8 cellular contexts compared by ENCODE assay signal in genomic region chr3:127690823-127691452, GRCh38. TPM values are rescaled to one million over a fixed set of nuclear protein-coding genes. Genes with fewer than 3 reads are reported as not detected.
DNase-seq lines count a peak whose midpoint lies in the region; ATAC-seq and TF ChIP-seq lines count a peak whose summit lies in the region.

No MANE protein-coding gene starts in this region.

- no peaks in the 10 kb centered on the region for H3K27me3 ChIP-seq in foreskin keratinocyte

- TF ChIP-seq CTCF in CD14-positive monocyte (IDR thresholded peaks at IDR 0.05) (peak; percentile 48), foreskin keratinocyte (conservative IDR thresholded peaks at IDR 0.05) (peak; percentile 79)

- H3K36me3 Mint-ChIP-seq in CD14-positive monocyte, result no peaks in the 10 kb centered on the region

- ATAC-seq in foreskin keratinocyte (peak; percentile 83), sciatic nerve (peak; percentile 82), HG02870 (IDR thresholded peaks at IDR 0.05; ENCODE audit: unreplicated experiment) (no peak), GM18511 (IDR thresholded peaks at IDR 0.05; ENCODE audit: unreplicated experiment) (no peak), GM19324 (IDR thresholded peaks at IDR 0.05; ENCODE audit: low FRiP score, unreplicated experiment) (no peak)

- peaks cover 2% of the 10 kb centered on the region for H3K4me1 Mint-ChIP-seq in CD14-positive monocyte

- peaks cover 16% of the 10 kb centered on the region for H3K4me1 ChIP-seq in foreskin keratinocyte

- peaks cover 0 to 1% (median 1%) of the 10 kb centered on the region in 3 donors for H3K27me3 Mint-ChIP-seq in CD14-positive monocyte (ENCODE audit: low read depth in 3 of 3)

- intact Hi-C loops in CD14-positive monocyte (cut with micrococcal nuclease), result loop anchor here in 1 of 2 donors (5.0 kb wide), 1 partner anchor 131 kb away; the partner anchor contains the start of gene MGLL
- intact Hi-C loops in sciatic nerve (cut with DNase I), result no loop called here

- H3K27ac ChIP-seq in foreskin keratinocyte, result no peak overlapping the region

- H3K4me3 Mint-ChIP-seq in CD14-positive monocyte, result no peak overlapping the region

- DNase-seq in CD14-positive monocyte (ENCODE audit: low spot score) (no peak), HK-2 (ENCODE audit: unreplicated experiment) (peak; percentile 72), SKM-1 treated with dmso at 0.1 percent for 144 hours (lab: John Stamatoyannopoulos, UW; ENCODE audit: unreplicated experiment) (peak; percentile 61), foreskin keratinocyte (peak in 1 of 2 donors; percentile 65), sciatic nerve (ENCODE audit: low spot score) (peak; percentile 65)

- peak overlapping the region in 1 of 7 donors; percentile 25 for H3K27ac Mint-ChIP-seq in CD14-positive monocyte

- H3K9me3 Mint-ChIP-seq in CD14-positive monocyte, result no peaks in the 10 kb centered on the region

RNA-seq across cellular contexts. Expression of gene ABTB1, which starts 18.2 kb away (rescaled TPM):
- polyA plus RNA-seq in CD14-positive monocyte, result 100 to 1,000 TPM; 107 to 118 TPM
- total RNA-seq in foreskin keratinocyte, result 6.6 and 6.9 TPM in 2 replicates
- 12.8 and 14.2 TPM in 2 replicates for polyA plus RNA-seq in foreskin keratinocyte
- 98.8 TPM for total RNA-seq in sciatic nerve

Comparison
In these comparisons a context has a peak if more than half of its experiments do, and no peak if none do; other contexts are left out.
1. ATAC-seq: peak in foreskin keratinocyte (single experiment) and sciatic nerve (single experiment); none in HG02870 (single experiment), GM18511 (single experiment) and GM19324 (single experiment).
2. RNA of gene ABTB1, which starts 18.2 kb away (total RNA-seq): 98.8 TPM in sciatic nerve (single experiment); 6.6 to 6.9 TPM in foreskin keratinocyte; every median in the first group is over 10 times any median in the second.